In genomic region chr22:18960166-18960820, GRCh38 we compare ENCODE assay signal across 3 cellular contexts. TPM values are rescaled to one million over a fixed set of nuclear protein-coding genes. Genes with fewer than 3 reads are reported as not detected.
"Had no signal": no experiment of that assay in that cellular context is flagged by ENCODE, and none has a peak within 500 bp of the region (broad histone marks: within the 10 kb centered on the region; RNA-seq: fewer than 3 reads in every experiment).

No MANE protein-coding gene starts in this region.

RNA-seq across cellular contexts. Expression of gene PRODH, which starts 24.2 kb away (rescaled TPM):
- total RNA-seq: endothelial cell of umbilical vein, fibroblast of lung, pulmonary artery endothelial cell had no signal
- polyA plus RNA-seq: endothelial cell of umbilical vein had no signal
